Comparison of ENCODE assay signal across 8 cellular contexts in genomic region chr18:12948055-12948804, GRCh38. TPM values are rescaled to one million over a fixed set of nuclear protein-coding genes. Genes with fewer than 3 reads are reported as not detected.
DNase-seq lines count a peak whose midpoint lies in the region; ATAC-seq, FAIRE-seq and TF ChIP-seq lines count a peak whose summit lies in the region.

No MANE protein-coding gene starts in this region.

- 1 to 4% (median 3%) methylated on average over 8 to 81 of the region's 81 CpGs for WGBS in adrenal gland, 4 donors
- 6% methylated on average over 8 to 10 of the region's 81 CpGs for WGBS in upper lobe of left lung, 2 donors

- peak in 2 of 4 donors; percentile 8 to 43 for TF ChIP-seq EP300 in upper lobe of left lung (IDR thresholded peaks at IDR 0.05)

- DNase-seq in GM12892 (ENCODE audit: insufficient read length) (peak; percentile 84), NCI-H128 (lab: John Stamatoyannopoulos, UW; ENCODE audit: unreplicated experiment) (peak; percentile 53), T follicular helper cell (ENCODE audit: low read depth) (peak; percentile 95), adrenal gland (peak; percentile 93 to 97 (median 96)), left cardiac atrium (peak; percentile 97), posterior vena cava (ENCODE audit: low spot score) (peak; percentile 99), upper lobe of left lung (peak; percentile 97 to 99)

- H3K4me3 ChIP-seq in adrenal gland (peak overlapping the region; percentile 27 to 87 (median 41)), upper lobe of left lung (peak overlapping the region; percentile 2 to 84 (median 66))

- H3K9me3 ChIP-seq in adrenal gland (replicated peaks in 1 of 3), result no peaks in the 10 kb centered on the region
- H3K9me3 ChIP-seq in upper lobe of left lung, result no peaks in the 10 kb centered on the region

- peak in 1 of 6 experiments; percentile 2 for TF ChIP-seq CTCF in adrenal gland (IDR thresholded peaks at IDR 0.05)
- peak in 1 of 6 experiments; percentile 24 for TF ChIP-seq CTCF in upper lobe of left lung (IDR thresholded peaks at IDR 0.05)

- H3K27ac ChIP-seq in adrenal gland, result peak overlapping the region; percentile 95 to 99 (median 98)
- peak overlapping the region; percentile 93 to 95 (median 94) for H3K27ac ChIP-seq in upper lobe of left lung

- peaks cover 0 to 16% of the 10 kb centered on the region in 2 donors for H3K4me1 ChIP-seq in adrenal gland (replicated peaks in 1 of 2)
- peaks cover 13 to 33% (median 20%) of the 10 kb centered on the region in 4 donors for H3K4me1 ChIP-seq in upper lobe of left lung

- FAIRE-seq in GM12892 (lab: Jason Lieb, UNC), result peak; percentile 94

- TF ChIP-seq POLR2A in GM12892 (IDR thresholded peaks at IDR 0.05; ENCODE audit: low read depth, low read length), result peak; percentile 86
- TF ChIP-seq POLR2A in adrenal gland (IDR thresholded peaks at IDR 0.05), result peak; percentile 72 to 83
- peak in 3 of 4 donors; percentile 51 to 85 (median 80) for TF ChIP-seq POLR2A in upper lobe of left lung (IDR thresholded peaks at IDR 0.05)

- intact Hi-C loops in adrenal gland (cut with DNase I), result no loop called here
- intact Hi-C loops in left cardiac atrium (cut with DNase I), result no loop called here
- intact Hi-C loops in posterior vena cava (cut with DNase I), result no loop called here

- H3K36me3 ChIP-seq in adrenal gland (replicated peaks in 1 of 2) (no peaks in the 10 kb centered on the region), upper lobe of left lung (peaks cover 0 to 3% (median 0%) of the 10 kb centered on the region in 4 donors)

- peak; percentile 76 for ATAC-seq in HG02759 (IDR thresholded peaks at IDR 0.05; ENCODE audit: unreplicated experiment)
- ATAC-seq in left cardiac atrium, result peak; percentile 85 to 90
- ATAC-seq in upper lobe of left lung (ENCODE audit: low FRiP score in 2 of 2), result peak; percentile 93

- H3K27me3 ChIP-seq in adrenal gland, result no peaks in the 10 kb centered on the region
- no peaks in the 10 kb centered on the region for H3K27me3 ChIP-seq in upper lobe of left lung

RNA-seq across cellular contexts. Expression of gene SEH1L, which starts 0.4 kb away (rescaled TPM):
- polyA plus RNA-seq in GM12892 (2012; ENCODE audit: missing spikeins), result 40.2 TPM
- total RNA-seq in adrenal gland (10 to 100 TPM in 7 of 8 donors, 1 to 10 TPM in 1; 6.8 to 44.5 (median 26.6) TPM), left cardiac atrium (10 to 100 TPM; 16.9 to 28.9 TPM), posterior vena cava (10 to 100 TPM; 31.7 to 38.6 TPM), upper lobe of left lung (10 to 100 TPM; 18.4 to 49.7 (median 38.2) TPM)
- 10 to 100 TPM; 13.4 to 34.9 (median 17.4) TPM for polyA plus RNA-seq in adrenal gland

RNA-seq across cellular contexts. Expression of gene CEP192, which starts 42.9 kb away (rescaled TPM):
- 22.6 TPM for polyA plus RNA-seq in GM12892 (2012; ENCODE audit: missing spikeins)
- total RNA-seq in adrenal gland (10 to 100 TPM in 6 of 8 donors, 1 to 10 TPM in 2; 8.9 to 36.8 (median 16.3) TPM), left cardiac atrium (10 to 100 TPM; 24.6 to 27.1 TPM), posterior vena cava (10 to 100 TPM; 21.1 to 22.7 TPM), upper lobe of left lung (10 to 100 TPM; 14.3 to 41.3 (median 22.5) TPM)
- 10 to 100 TPM in 1 of 3 donors, 1 to 10 TPM in 2; 7.5 to 17.9 (median 9.0) TPM for polyA plus RNA-seq in adrenal gland

Comparison
In these comparisons a context has a peak if more than half of its experiments do, and no peak if none do; other contexts are left out.
1. Peak in every context shown above with its lines: DNase-seq, ATAC-seq, H3K4me3 ChIP-seq and H3K27ac ChIP-seq.